Comparison of ENCODE assay signal across 1 cellular context in the genomic region with DNA sequence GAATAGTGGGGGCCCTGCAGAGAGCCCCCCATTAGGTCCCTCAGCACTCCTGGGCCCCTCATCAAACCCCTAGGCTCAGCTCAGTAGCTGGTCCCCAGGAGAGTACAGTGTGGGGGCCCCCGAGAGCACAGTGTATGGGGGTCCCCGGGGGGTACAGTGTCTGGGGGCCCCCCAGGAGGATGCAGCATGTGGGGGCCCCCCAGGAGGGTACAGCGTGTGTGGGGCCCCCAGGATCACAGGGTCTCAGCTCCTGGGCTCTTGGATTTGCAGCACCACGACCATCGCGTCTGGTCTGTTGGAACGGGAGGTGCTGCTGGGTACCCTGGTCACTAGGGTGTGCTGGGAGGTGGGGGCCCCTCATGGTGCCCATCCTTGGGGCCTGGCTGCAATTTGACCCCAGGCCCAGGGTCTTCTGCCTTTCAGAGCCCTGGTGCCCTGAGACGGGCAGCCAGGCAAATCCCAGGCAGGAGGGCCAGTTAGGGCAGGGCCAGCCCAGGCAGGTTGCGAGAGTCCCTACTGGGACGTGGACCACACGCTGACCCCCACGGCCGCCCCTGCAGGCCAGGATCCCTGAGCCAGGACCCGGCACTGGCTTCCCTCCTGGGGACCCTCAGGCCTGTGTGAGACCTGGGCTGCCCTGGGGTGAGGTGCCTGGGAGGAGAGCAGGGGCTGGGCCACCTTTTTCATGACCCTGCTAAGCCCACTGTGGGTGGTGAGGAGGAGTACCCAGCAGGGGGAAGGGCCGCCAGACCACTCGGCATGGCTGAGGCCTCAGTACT.
TF ChIP-seq lines count a peak whose summit lies in the region.

No MANE protein-coding gene starts in this region.

TF ChIP-seq in H1, 55 proteins besides CTCF, POLR2A, EP300 and RAD21:
- TF ChIP-seq SIRT6 (IDR thresholded peaks at IDR 0.05; ENCODE audit: low read length): no peak
- TF ChIP-seq TAF1 (IDR thresholded peaks at IDR 0.05; ENCODE audit: low read depth, low read length): no peak
- TF ChIP-seq SP1 (IDR thresholded peaks at IDR 0.05; ENCODE audit: low read depth, low read length): no peak
- TF ChIP-seq POLR2AphosphoS5 (IDR thresholded peaks at IDR 0.05; ENCODE audit: low read depth, low read length): no peak
- TF ChIP-seq RXRA (IDR thresholded peaks at IDR 0.05; ENCODE audit: insufficient read depth, low read depth, low read length): no peak
- no peak for TF ChIP-seq HDAC6 (IDR thresholded peaks at IDR 0.05; ENCODE audit: low read depth, low read length)
- TF ChIP-seq BACH1 (IDR thresholded peaks at IDR 0.05; ENCODE audit: low read length): no peak
- TF ChIP-seq TEAD4 (IDR thresholded peaks at IDR 0.05; ENCODE audit: low read depth, low read length): no peak
- TF ChIP-seq GTF2F1 (IDR thresholded peaks at IDR 0.05; ENCODE audit: borderline replicate concordance, low read depth, low read length): no peak
- no peak for TF ChIP-seq HDAC2 (IDR thresholded peaks at IDR 0.05; ENCODE audit: borderline replicate concordance in 1 of 2, low read depth in 2 of 2, low read length in 2 of 2)
- no peak for TF ChIP-seq NANOG (IDR thresholded peaks at IDR 0.05; ENCODE audit: insufficient read depth, low read depth, low read length, poor library complexity, severe bottlenecking)
- TF ChIP-seq NRF1 (IDR thresholded peaks at IDR 0.05; ENCODE audit: low read depth, low read length): no peak
- TF ChIP-seq BRCA1 (IDR thresholded peaks at IDR 0.05; ENCODE audit: low read depth, low read length): no peak
- TF ChIP-seq CHD2 (IDR thresholded peaks at IDR 0.05; ENCODE audit: low read length): no peak
- TF ChIP-seq PHF8 (conservative IDR thresholded peaks at IDR 0.05; ENCODE audit: low read depth, low read length): no peak
- no peak for TF ChIP-seq KDM1A (IDR thresholded peaks at IDR 0.05; ENCODE audit: borderline replicate concordance, low read length)
- no peak for TF ChIP-seq POU5F1 (IDR thresholded peaks at IDR 0.05; ENCODE audit: low read depth, low read length)
